23 cellular contexts compared by ENCODE assay signal in the genomic region with DNA sequence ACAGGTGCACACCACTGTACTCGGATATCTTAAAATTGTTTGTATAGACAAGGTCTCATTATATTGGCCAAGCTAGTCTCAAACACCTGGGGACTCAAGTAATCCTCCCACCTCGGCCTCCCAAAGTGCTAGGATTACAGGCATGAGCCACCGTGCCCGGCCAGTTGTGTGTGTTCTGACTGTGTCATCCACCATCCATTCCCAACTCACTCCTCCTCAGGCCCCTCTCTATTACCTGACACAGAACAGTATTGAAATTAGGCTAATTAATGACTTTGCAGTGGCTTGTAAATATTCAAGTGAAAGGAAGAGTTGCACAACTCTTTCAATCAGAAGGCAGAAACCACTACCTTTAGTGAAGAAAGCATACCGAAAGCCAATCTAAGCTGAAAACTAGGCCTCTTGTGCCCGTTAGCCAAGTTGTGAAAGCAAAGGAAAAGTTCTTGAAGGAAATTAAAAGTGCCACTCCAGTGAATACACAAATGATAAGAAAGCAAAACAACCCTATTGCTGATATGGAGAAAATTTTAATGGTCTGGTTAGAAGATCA. TPM values are rescaled to one million over a fixed set of nuclear protein-coding genes. Genes with fewer than 3 reads are reported as not detected.
DNase-seq lines count a peak whose midpoint lies in the region; ATAC-seq and TF ChIP-seq lines count a peak whose summit lies in the region.
"Had no signal": no experiment of that assay in that cellular context is flagged by ENCODE, and none has a peak within 500 bp of the region (broad histone marks: within the 10 kb centered on the region; RNA-seq: fewer than 3 reads in every experiment).

No MANE protein-coding gene starts in this region.

- H3K27ac Mint-ChIP-seq in activated naive CD4-positive, alpha-beta T cell treated with anti-CD3 and anti-CD28 coated beads, Interleukin-2, amount 50 U/mL, for 24 hours, result peak overlapping the region; percentile 46
- H3K27ac Mint-ChIP-seq in activated naive CD4-positive, alpha-beta T cell treated with anti-CD3 and anti-CD28 coated beads, Interleukin-2, amount 50 U/mL, for 72 hours, result no peak overlapping the region
- peak overlapping the region; percentile 55 to 75 for H3K27ac Mint-ChIP-seq in T-cell

- peak overlapping the region in 1 of 2 donors; percentile 16 for H3K27ac ChIP-seq in left lung
- H3K27ac ChIP-seq: KMS-11, ovary, SJSA1, transverse colon, VCaP had no signal

- H3K27me3 Mint-ChIP-seq in activated naive CD4-positive, alpha-beta T cell treated with anti-CD3 and anti-CD28 coated beads, Interleukin-2, amount 50 U/mL, for 24 hours, result no peaks in the 10 kb centered on the region
- H3K27me3 Mint-ChIP-seq in T-cell, result no peaks in the 10 kb centered on the region

- no peak overlapping the region for H3K4me3 ChIP-seq in left lung
- H3K4me3 ChIP-seq: ovary, SJSA1, transverse colon had no signal

- peaks cover 0 to 61% of the 10 kb centered on the region in 2 donors for H3K36me3 ChIP-seq in left lung
- H3K36me3 ChIP-seq: ovary had no signal

- peaks cover 13% of the 10 kb centered on the region for H3K36me3 Mint-ChIP-seq in activated naive CD4-positive, alpha-beta T cell treated with anti-CD3 and anti-CD28 coated beads, Interleukin-2, amount 50 U/mL, for 24 hours
- H3K36me3 Mint-ChIP-seq in activated naive CD4-positive, alpha-beta T cell treated with anti-CD3 and anti-CD28 coated beads, Interleukin-2, amount 50 U/mL, for 72 hours, result peaks cover 0 to 26% of the 10 kb centered on the region in 2 donors
- H3K36me3 Mint-ChIP-seq in T-cell, result peaks cover 38% of the 10 kb centered on the region

- CTCF ChIA-PET in T-cell (lab: Charles Lee), result interaction anchor here in 1 of 2 donors (0.7 kb wide), 1 partner anchor 29 kb away, joined by 3 read pairs; the partner anchor contains the start of gene GOSR1

- H3K4me3 Mint-ChIP-seq in activated naive CD4-positive, alpha-beta T cell treated with anti-CD3 and anti-CD28 coated beads, Interleukin-2, amount 50 U/mL, for 24 hours, result no peak overlapping the region
- no peak overlapping the region for H3K4me3 Mint-ChIP-seq in T-cell

- H3K9me3 Mint-ChIP-seq in activated naive CD4-positive, alpha-beta T cell treated with anti-CD3 and anti-CD28 coated beads, Interleukin-2, amount 50 U/mL, for 24 hours, result no peaks in the 10 kb centered on the region
- no peaks in the 10 kb centered on the region for H3K9me3 Mint-ChIP-seq in activated naive CD4-positive, alpha-beta T cell treated with anti-CD3 and anti-CD28 coated beads, Interleukin-2, amount 50 U/mL, for 72 hours
- no peaks in the 10 kb centered on the region for H3K9me3 Mint-ChIP-seq in T-cell

- H3K9me3 ChIP-seq in left lung, result no peaks in the 10 kb centered on the region
- H3K9me3 ChIP-seq: ovary, SJSA1, transverse colon had no signal

- no peak for ATAC-seq in activated naive CD4-positive, alpha-beta T cell treated with anti-CD3 and anti-CD28 coated beads, Interleukin-2, amount 50 U/mL, for 72 hours
- ATAC-seq in T-cell (replicated peaks in 1 of 4) (no peak), left lung (peak; percentile 86), HG03432 (IDR thresholded peaks at IDR 0.05; ENCODE audit: unreplicated experiment) (no peak)
- ATAC-seq: HCT116 had no signal

- intact Hi-C loops in left lung (cut with DNase I), result no loop called here

- TF ChIP-seq CTCF in left lung (IDR thresholded peaks at IDR 0.05), result no peak

- no peak for DNase-seq in activated naive CD4-positive, alpha-beta T cell treated with anti-CD3 and anti-CD28 coated beads, Interleukin-2, amount 50 U/mL, for 72 hours (ENCODE audit: low spot score in 2 of 2)
- DNase-seq in T-cell (no peak), left lung (no peak), H4 (ENCODE audit: low spot score) (no peak)
- no peak for DNase-seq in activated CD4-positive, CD25-positive, alpha-beta regulatory T cell treated with anti-CD3 and anti-CD28 coated beads, Interleukin-2, amount 50 U/mL, for 72 hours
- DNase-seq: activated T-cell treated with anti-CD3 and anti-CD28 coated beads for 4 hours, DND-41, midbrain, NCI-H1436 treated with DMSO at 0.1 percent for 48 hours, NCI-H2107, NCI-H446, NCI-H774, ovary, retina, RPMI8226, small intestine, transverse colon had no signal

- peaks cover 26% of the 10 kb centered on the region for H3K4me1 Mint-ChIP-seq in activated naive CD4-positive, alpha-beta T cell treated with anti-CD3 and anti-CD28 coated beads, Interleukin-2, amount 50 U/mL, for 24 hours
- peaks cover 26 to 33% (median 33%) of the 10 kb centered on the region in 3 donors for H3K4me1 Mint-ChIP-seq in T-cell

- H3K27me3 ChIP-seq in left lung, result no peaks in the 10 kb centered on the region
- H3K27me3 ChIP-seq: ovary, SJSA1, transverse colon had no signal

- peaks cover 0 to 9% of the 10 kb centered on the region in 2 donors for H3K4me1 ChIP-seq in left lung
- H3K4me1 ChIP-seq: transverse colon had no signal

- POLR2A ChIA-PET in T-cell (lab: Charles Lee), result no interaction called here

RNA-seq across cellular contexts. Expression of gene GOSR1, which starts 28.7 kb away (rescaled TPM):
- 10 to 100 TPM; 31.5 to 43.1 TPM for total RNA-seq in activated naive CD4-positive, alpha-beta T cell treated with anti-CD3 and anti-CD28 coated beads, Interleukin-2, amount 50 U/mL, for 72 hours
- total RNA-seq in T-cell (10 to 100 TPM; 47.7 to 56.3 (median 49.6) TPM), left lung (10 to 100 TPM; 44.3 to 44.9 TPM)
- 29.7 and 51.4 TPM in 2 replicates for total RNA-seq in H4 (2014; rRNA removed; shearing (Covaris generic))

Comparison
In these comparisons a context has a peak if more than half of its experiments do, and no peak if none do; other contexts are left out.
1. H3K27ac Mint-ChIP-seq: peak in activated naive CD4-positive, alpha-beta T cell treated with anti-CD3 and anti-CD28 coated beads, Interleukin-2, amount 50 U/mL, for 24 hours (single experiment) and T-cell (2 of 2); none in activated naive CD4-positive, alpha-beta T cell treated with anti-CD3 and anti-CD28 coated beads, Interleukin-2, amount 50 U/mL, for 72 hours (0 of 2).